In genomic region chr1:199724049-199724448, GRCh38 we compare ENCODE assay signal across 19 cellular contexts.
DNase-seq lines count a peak whose midpoint lies in the region; ATAC-seq, FAIRE-seq and TF ChIP-seq lines count a peak whose summit lies in the region.
"Had no signal": no experiment of that assay in that cellular context is flagged by ENCODE, and none has a peak within 500 bp of the region (broad histone marks: within the 10 kb centered on the region; RNA-seq: fewer than 3 reads in every experiment).

No MANE protein-coding gene starts in this region.

- H3K9me3 Mint-ChIP-seq in neural progenitor cell: no peaks in the 10 kb centered on the region
- H3K9me3 Mint-ChIP-seq in CD4-positive, alpha-beta T cell: no peaks in the 10 kb centered on the region
- H3K9me3 Mint-ChIP-seq: GM23338, H9 had no signal

- no peak for TF ChIP-seq RAD21 in K562 (CRISPR knock-in tag; conservative IDR thresholded peaks at IDR 0.05 in 1 of 2, IDR thresholded peaks at IDR 0.05 in 1 of 2)

- no peak overlapping the region for H3K4me3 Mint-ChIP-seq in neural progenitor cell
- H3K4me3 Mint-ChIP-seq in CD4-positive, alpha-beta T cell: no peak overlapping the region
- H3K4me3 Mint-ChIP-seq: CD4-positive, CD25-positive, alpha-beta regulatory T cell; GM23338; H9 had no signal

- in situ Hi-C loops in K562 (cut with MboI): no loop called here

- H3K4me3 ChIP-seq in K562: no peak overlapping the region
- H3K4me3 ChIP-seq in keratinocyte (ENCODE audit: control insufficient read depth in 2 of 3, extremely low read depth in 1 of 3, insufficient read depth in 2 of 3, low read depth in 1 of 3, low read length in 3 of 3): no peak overlapping the region
- no peak overlapping the region for H3K4me3 ChIP-seq in neural progenitor cell
- H3K4me3 ChIP-seq: GM23338 had no signal

- H3K9ac ChIP-seq in K562 (ENCODE audit: insufficient read depth in 1 of 2, low read depth in 2 of 2, low read length in 2 of 2) (no peak overlapping the region), keratinocyte (ENCODE audit: control insufficient read depth, extremely low read depth, insufficient read depth, low read length) (no peak overlapping the region), neural progenitor cell (no peak overlapping the region)

- no peaks in the 10 kb centered on the region for H3K36me3 Mint-ChIP-seq in neural progenitor cell
- H3K36me3 Mint-ChIP-seq in CD4-positive, alpha-beta T cell (ENCODE audit: low read depth): no peaks in the 10 kb centered on the region
- H3K36me3 Mint-ChIP-seq: CD4-positive, CD25-positive, alpha-beta regulatory T cell had no signal

- BruUV-seq in K562 (replicated peaks; lab: Mats Ljungman, UMichigan): no TSS peak

- H3K36me3 ChIP-seq in K562 (ENCODE audit: control insufficient read depth, insufficient read depth, low read length): no peaks in the 10 kb centered on the region
- H3K36me3 ChIP-seq in keratinocyte (ENCODE audit: control insufficient read depth in 2 of 2, extremely low read depth in 1 of 2, insufficient read depth in 2 of 2, low read length in 2 of 2): no peaks in the 10 kb centered on the region
- no peaks in the 10 kb centered on the region for H3K36me3 ChIP-seq in neural progenitor cell
- H3K36me3 ChIP-seq: BE2C had no signal

- H3K27ac ChIP-seq in K562 (ENCODE audit: extremely low read depth, low read depth, low read length): no peak overlapping the region
- H3K27ac ChIP-seq in keratinocyte (ENCODE audit: control insufficient read depth, insufficient read depth, low read length): no peak overlapping the region
- no peak overlapping the region for H3K27ac ChIP-seq in neural progenitor cell
- H3K27ac ChIP-seq in CD4-positive, alpha-beta T cell (ENCODE audit: low read depth, low read length): no peak overlapping the region

- no peak for TF ChIP-seq EP300 in K562 (IDR thresholded peaks at IDR 0.05; ENCODE audit: low read length)

- dilution Hi-C loops in keratinocyte (cut with MboI; ENCODE audit: extremely low pct_ligation_motif_present, low sequenced_read_pairs): no loop called here

- TF ChIP-seq POLR2A in H54 (IDR thresholded peaks at IDR 0.05; ENCODE audit: low read depth, low read length) (no peak), K562 (conservative IDR thresholded peaks at IDR 0.05) (no peak)

- intact Hi-C loops in K562 (cut with micrococcal nuclease): no loop called here
- intact Hi-C loops in CD4-positive, alpha-beta T cell (cut with DNase I, micrococcal nuclease): no loop called here

- CTCF ChIA-PET in K562 (lab: Yijun Ruan, JAX; ENCODE audit: low intra/inter-chr PET ratio): no interaction called here
- CTCF ChIA-PET in CD4-positive, alpha-beta T cell (lab: Charles Lee): no interaction called here

- DNase-seq in H54 (ENCODE audit: insufficient read length, low spot score): no peak
- DNase-seq in K562 (ENCODE audit: extremely low read depth in 1 of 4, low spot score in 3 of 4): no peak
- no peak for DNase-seq in keratinocyte (ENCODE audit: low read depth, low spot score)
- no peak for DNase-seq in neural progenitor cell (ENCODE audit: low spot score)
- no peak for DNase-seq in SIG-M5 (lab: John Stamatoyannopoulos, UW)
- DNase-seq in ecto neural progenitor cell (ENCODE audit: low spot score): no peak
- no peak for DNase-seq in CD4-positive, alpha-beta T cell
- DNase-seq in NCI-H2227 (lab: John Stamatoyannopoulos, UW; ENCODE audit: unreplicated experiment): no peak
- DNase-seq: ACHN; BE2C; C1 segment of cervical spinal cord; Caco-2; CD4-positive, CD25-positive, alpha-beta regulatory T cell; H9 had no signal

- POLR2A ChIA-PET in K562 (lab: Yijun Ruan, JAX): no interaction called here
- POLR2A ChIA-PET in CD4-positive, alpha-beta T cell (lab: Charles Lee): interaction anchor here (0.6 kb wide), 1 partner anchor 13 kb away, joined by 3 read pairs; no protein-coding TSS in a partner anchor

- peak; percentile 64 for FAIRE-seq in H54 (lab: Jason Lieb, UNC)
- no peak for FAIRE-seq in K562 (lab: Jason Lieb, UNC)
- FAIRE-seq in keratinocyte (lab: Jason Lieb, UNC): peak; percentile 23
- FAIRE-seq: D721Med, G401.6, GM12891, GM18507 had no signal

- no peak overlapping the region for H3K27ac Mint-ChIP-seq in neural progenitor cell
- no peak overlapping the region for H3K27ac Mint-ChIP-seq in CD4-positive, alpha-beta T cell
- H3K27ac Mint-ChIP-seq: CD4-positive, CD25-positive, alpha-beta regulatory T cell; GM23338; H9 had no signal

- H3K79me2 ChIP-seq in K562 (ENCODE audit: control insufficient read depth, insufficient read depth, low read length) (no peaks in the 10 kb centered on the region), keratinocyte (ENCODE audit: control insufficient read depth, insufficient read depth, low read length) (no peaks in the 10 kb centered on the region), neural progenitor cell (ENCODE audit: low read depth) (no peaks in the 10 kb centered on the region)

- no peaks in the 10 kb centered on the region for H3F3A ChIP-seq in neural progenitor cell (ENCODE audit: low read depth)

- ATAC-seq in K562: no peak
- no peak for ATAC-seq in CD4-positive, alpha-beta T cell (ENCODE audit: poor library complexity)
- ATAC-seq: GM23338 had no signal

- H3K27me3 ChIP-seq in K562 (ENCODE audit: control insufficient read depth in 2 of 2, insufficient read depth in 2 of 2, low read length in 2 of 2) (no peaks in the 10 kb centered on the region), keratinocyte (ENCODE audit: control insufficient read depth, extremely low read depth, insufficient read depth, low read length) (no peaks in the 10 kb centered on the region), neural progenitor cell (no peaks in the 10 kb centered on the region)
- H3K27me3 ChIP-seq in CD4-positive, alpha-beta T cell (ENCODE audit: control insufficient read depth, insufficient read depth, low read length): peaks cover 4% of the 10 kb centered on the region
- H3K27me3 ChIP-seq: BE2C had no signal

- H3K4me1 Mint-ChIP-seq in neural progenitor cell: peaks cover 4% of the 10 kb centered on the region
- H3K4me1 Mint-ChIP-seq in CD4-positive, alpha-beta T cell (ENCODE audit: low read depth): no peaks in the 10 kb centered on the region

- WGBS in K562 (ENCODE audit: insufficient coverage, low coverage, missing lambda C conversion rate): 0% methylated on average over 1 of the region's 1 CpG

- H3K4me1 ChIP-seq in K562 (replicated peaks in 1 of 2; ENCODE audit: control insufficient read depth in 2 of 2, insufficient read depth in 2 of 2, low read length in 2 of 2) (no peaks in the 10 kb centered on the region), keratinocyte (ENCODE audit: control insufficient read depth, extremely low read depth, insufficient read depth, low read length) (no peaks in the 10 kb centered on the region), neural progenitor cell (peaks cover 6% of the 10 kb centered on the region)
- H3K4me1 ChIP-seq: BE2C had no signal

- no peaks in the 10 kb centered on the region for H3K9me1 ChIP-seq in K562 (ENCODE audit: control insufficient read depth, insufficient read depth, low read length)
- H3K9me1 ChIP-seq in keratinocyte (ENCODE audit: control insufficient read depth, extremely low read depth, insufficient read depth, low read length): no peaks in the 10 kb centered on the region

- no peak overlapping the region for H3K4me2 ChIP-seq in K562 (ENCODE audit: insufficient read depth, low read length)
- no peak overlapping the region for H3K4me2 ChIP-seq in keratinocyte (ENCODE audit: control insufficient read depth, extremely low read depth, insufficient read depth, low read depth, low read length)
- peak overlapping the region; percentile 3 for H3K4me2 ChIP-seq in neural progenitor cell
- H3K4me2 ChIP-seq: GM23338 had no signal

- TF ChIP-seq CTCF in K562 (IDR thresholded peaks at IDR 0.05 in 2 of 3, conservative IDR thresholded peaks at IDR 0.05 in 1 of 3; ENCODE audit: insufficient read depth in 2 of 3, low read depth in 1 of 3, low read length in 3 of 3) (no peak), keratinocyte (optimal IDR thresholded peaks at IDR 0.05 in 1 of 3, IDR thresholded peaks at IDR 0.05 in 1 of 3, conservative IDR thresholded peaks at IDR 0.05 in 1 of 3; ENCODE audit: extremely low read depth in 1 of 3, insufficient read depth in 2 of 3, low read length in 3 of 3) (no peak), neural progenitor cell (IDR thresholded peaks at IDR 0.05) (no peak)
- no peak for TF ChIP-seq CTCF in CD4-positive, alpha-beta T cell (IDR thresholded peaks at IDR 0.05)

- H3K9me3 ChIP-seq in K562 (replicated peaks; ENCODE audit: control insufficient read depth, insufficient read depth, low read depth, low read length): no peaks in the 10 kb centered on the region; the same call in 1 of the 2 replicates
- no peaks in the 10 kb centered on the region for H3K9me3 ChIP-seq in keratinocyte (ENCODE audit: control insufficient read depth, low read depth, low read length)
- H3K9me3 ChIP-seq in neural progenitor cell (ENCODE audit: low read depth): no peaks in the 10 kb centered on the region
- H3K9me3 ChIP-seq in CD4-positive, alpha-beta T cell (ENCODE audit: control insufficient read depth, low read length): no peaks in the 10 kb centered on the region
- H3K9me3 ChIP-seq: BE2C, Caco-2 had no signal

- H2AFZ ChIP-seq in K562 (ENCODE audit: low read depth, low read length): no peak overlapping the region
- no peak overlapping the region for H2AFZ ChIP-seq in keratinocyte (ENCODE audit: control insufficient read depth, low read length)
- H2AFZ ChIP-seq in neural progenitor cell (replicated peaks): no peak overlapping the region

- peaks cover 2% of the 10 kb centered on the region for H3K27me3 Mint-ChIP-seq in neural progenitor cell (ENCODE audit: insufficient read depth, low read depth)
- peaks cover 29% of the 10 kb centered on the region for H3K27me3 Mint-ChIP-seq in CD4-positive, alpha-beta T cell

- H4K20me1 ChIP-seq in K562 (replicated peaks; ENCODE audit: control insufficient read depth, insufficient read depth, low read length): no peaks in the 10 kb centered on the region
- no peaks in the 10 kb centered on the region for H4K20me1 ChIP-seq in keratinocyte (ENCODE audit: control insufficient read depth, extremely low read depth, insufficient read depth, low read length)
- no peaks in the 10 kb centered on the region for H4K20me1 ChIP-seq in neural progenitor cell (ENCODE audit: low read depth)
